ENCODE assay signal across 9 cellular contexts in genomic region chr1:181062800-181063428, GRCh38. TPM values are rescaled to one million over a fixed set of nuclear protein-coding genes. Genes with fewer than 3 reads are reported as not detected.
DNase-seq lines count a peak whose midpoint lies in the region; ATAC-seq and FAIRE-seq lines count a peak whose summit lies in the region.
"Had no signal": no experiment of that assay in that cellular context is flagged by ENCODE, and none has a peak within 500 bp of the region (broad histone marks: within the 10 kb centered on the region; RNA-seq: fewer than 3 reads in every experiment).

No MANE protein-coding gene starts in this region.

- H3K9me3 ChIP-seq in thymus (ENCODE audit: control insufficient read depth), result peaks cover 3% of the 10 kb centered on the region
- H3K9me3 ChIP-seq: adrenal gland had no signal

- WGBS in thymus, result 30% methylated on average over 7 of the region's 7 CpGs

- H3K27me3 ChIP-seq in thymus (ENCODE audit: control insufficient read depth, insufficient read depth), result no peaks in the 10 kb centered on the region
- H3K27me3 ChIP-seq: adrenal gland had no signal

- peak; percentile 39 for DNase-seq in activated gamma-delta T cell treated with Interleukin-2 at 50 U/mL for 16 hours
- DNase-seq in activated gamma-delta T cell (lab: John Stamatoyannopoulos, UW), result no peak
- DNase-seq in NCI-H82 treated with DMSO at 0.1 percent for 48 hours (lab: John Stamatoyannopoulos, UW; ENCODE audit: unreplicated experiment), result peak; percentile 92
- DNase-seq in glomerular visceral epithelial cell (ENCODE audit: extremely low spot score), result no peak
- DNase-seq in frontal cortex (ENCODE audit: low spot score in 2 of 2), result no peak

- no peak for FAIRE-seq in frontal cortex (lab: Jason Lieb, UNC)

- peaks cover 8% of the 10 kb centered on the region for H3K36me3 ChIP-seq in thymus (ENCODE audit: control insufficient read depth, insufficient read depth)
- H3K36me3 ChIP-seq: adrenal gland had no signal

- H3K27ac ChIP-seq in thymus (ENCODE audit: low read depth), result peak overlapping the region; percentile 60

- peak; percentile 72 for ATAC-seq in HG02759 (IDR thresholded peaks at IDR 0.05; ENCODE audit: unreplicated experiment)
- peak; percentile 51 for ATAC-seq in esophagus mucosa

- H3K4me1 ChIP-seq in thymus (ENCODE audit: control insufficient read depth, insufficient read depth, low read length), result peaks cover 9% of the 10 kb centered on the region

- H3K4me3 ChIP-seq in thymus (ENCODE audit: low read length), result peak overlapping the region; percentile 6
- H3K4me3 ChIP-seq: adrenal gland had no signal

RNA-seq across cellular contexts. Expression of gene IER5, which starts 25.6 kb away (rescaled TPM):
- total RNA-seq in esophagus mucosa, result 21.4 TPM
- polyA plus RNA-seq in thymus, result 19.3 TPM
- 22.0 TPM for total RNA-seq in frontal cortex

RNA-seq across cellular contexts. Expression of gene MR1, which starts 29.1 kb away (rescaled TPM):
- total RNA-seq in esophagus mucosa, result 16.3 TPM
- 12.0 TPM for polyA plus RNA-seq in thymus
- total RNA-seq in frontal cortex, result 0.41 TPM

RNA-seq across cellular contexts. Expression of gene STX6, which starts 40.2 kb away (rescaled TPM):
- total RNA-seq in esophagus mucosa (26.3 TPM), frontal cortex (81.9 TPM)
- polyA plus RNA-seq in thymus, result 19.3 TPM

Comparison
In these comparisons a context has a peak if more than half of its experiments do, and no peak if none do; other contexts are left out.
1. DNase-seq: peak in activated gamma-delta T cell treated with Interleukin-2 at 50 U/mL for 16 hours (single experiment) and NCI-H82 treated with DMSO at 0.1 percent for 48 hours (single experiment); none in activated gamma-delta T cell (single experiment), glomerular visceral epithelial cell (single experiment) and frontal cortex (0 of 2).
2. RNA of gene MR1, which starts 29.1 kb away (total RNA-seq): 16.3 TPM in esophagus mucosa (single experiment); 0.41 TPM in frontal cortex (single experiment); every median in the first group is over 10 times any median in the second.